1 cellular context compared by ENCODE assay signal in the genomic region with DNA sequence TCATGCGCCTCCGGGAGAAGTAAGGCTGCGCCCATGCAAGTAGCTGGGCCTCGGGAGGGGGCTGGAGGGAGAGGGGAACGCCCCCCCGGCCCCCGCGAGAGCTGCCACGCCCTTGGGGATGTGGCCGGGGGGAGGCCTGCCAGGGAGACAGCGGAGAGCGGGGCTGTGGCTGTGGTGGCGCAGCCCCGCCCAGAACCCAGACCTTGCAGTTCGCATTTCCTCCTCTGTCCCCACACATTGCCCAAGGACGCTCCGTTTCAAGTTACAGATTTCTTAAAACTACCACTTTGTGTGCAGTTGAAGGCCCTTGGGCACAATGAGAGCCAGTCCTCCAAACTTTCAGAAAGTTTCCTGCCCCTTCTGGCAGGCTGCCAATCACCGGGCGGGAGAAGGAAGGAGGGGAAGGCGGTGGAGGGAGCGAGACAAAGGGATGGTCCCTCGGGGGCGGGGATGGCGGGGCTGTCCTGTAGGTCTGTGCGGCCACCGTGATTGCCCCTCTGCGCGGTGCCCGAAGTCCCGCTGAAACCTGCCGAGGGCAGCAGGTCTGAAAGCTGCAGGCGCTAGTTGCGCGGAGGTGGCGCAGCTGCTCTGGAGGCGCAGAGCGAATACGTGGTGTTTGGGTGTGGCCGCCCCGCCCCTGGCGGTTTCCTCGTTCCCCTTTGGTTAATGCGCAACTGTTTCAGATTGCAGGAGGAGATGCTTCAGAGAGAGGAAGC.
TF ChIP-seq lines count a peak whose summit lies in the region.

No MANE protein-coding gene starts in this region.

TF ChIP-seq in K562, 482 proteins besides CTCF, POLR2A, EP300 and RAD21 (continued from another document and continues in another):
- TF ChIP-seq, protein P1, sequence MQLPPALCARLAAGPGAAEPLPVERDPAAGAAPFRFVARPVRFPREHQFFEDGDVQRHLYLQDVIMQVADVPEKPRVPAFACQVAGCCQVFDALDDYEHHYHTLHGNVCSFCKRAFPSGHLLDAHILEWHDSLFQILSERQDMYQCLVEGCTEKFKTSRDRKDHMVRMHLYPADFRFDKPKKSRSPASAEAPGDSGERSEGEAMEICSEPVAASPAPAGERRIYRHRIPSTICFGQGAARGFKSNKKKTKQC (CRISPR knock-in tag; IDR thresholded peaks at IDR 0.05): no peak
- no peak; the same call in 1 of the 2 replicates for TF ChIP-seq CBX1 (IDR thresholded peaks at IDR 0.05; ENCODE audit: low read depth)
- TF ChIP-seq ZNF408 (CRISPR knock-in tag; IDR thresholded peaks at IDR 0.05; ENCODE audit: low read depth): no peak
- TF ChIP-seq KLF6 (CRISPR knock-in tag; IDR thresholded peaks at IDR 0.05; ENCODE audit: borderline replicate concordance): peak; percentile 94
- TF ChIP-seq, protein P2, sequence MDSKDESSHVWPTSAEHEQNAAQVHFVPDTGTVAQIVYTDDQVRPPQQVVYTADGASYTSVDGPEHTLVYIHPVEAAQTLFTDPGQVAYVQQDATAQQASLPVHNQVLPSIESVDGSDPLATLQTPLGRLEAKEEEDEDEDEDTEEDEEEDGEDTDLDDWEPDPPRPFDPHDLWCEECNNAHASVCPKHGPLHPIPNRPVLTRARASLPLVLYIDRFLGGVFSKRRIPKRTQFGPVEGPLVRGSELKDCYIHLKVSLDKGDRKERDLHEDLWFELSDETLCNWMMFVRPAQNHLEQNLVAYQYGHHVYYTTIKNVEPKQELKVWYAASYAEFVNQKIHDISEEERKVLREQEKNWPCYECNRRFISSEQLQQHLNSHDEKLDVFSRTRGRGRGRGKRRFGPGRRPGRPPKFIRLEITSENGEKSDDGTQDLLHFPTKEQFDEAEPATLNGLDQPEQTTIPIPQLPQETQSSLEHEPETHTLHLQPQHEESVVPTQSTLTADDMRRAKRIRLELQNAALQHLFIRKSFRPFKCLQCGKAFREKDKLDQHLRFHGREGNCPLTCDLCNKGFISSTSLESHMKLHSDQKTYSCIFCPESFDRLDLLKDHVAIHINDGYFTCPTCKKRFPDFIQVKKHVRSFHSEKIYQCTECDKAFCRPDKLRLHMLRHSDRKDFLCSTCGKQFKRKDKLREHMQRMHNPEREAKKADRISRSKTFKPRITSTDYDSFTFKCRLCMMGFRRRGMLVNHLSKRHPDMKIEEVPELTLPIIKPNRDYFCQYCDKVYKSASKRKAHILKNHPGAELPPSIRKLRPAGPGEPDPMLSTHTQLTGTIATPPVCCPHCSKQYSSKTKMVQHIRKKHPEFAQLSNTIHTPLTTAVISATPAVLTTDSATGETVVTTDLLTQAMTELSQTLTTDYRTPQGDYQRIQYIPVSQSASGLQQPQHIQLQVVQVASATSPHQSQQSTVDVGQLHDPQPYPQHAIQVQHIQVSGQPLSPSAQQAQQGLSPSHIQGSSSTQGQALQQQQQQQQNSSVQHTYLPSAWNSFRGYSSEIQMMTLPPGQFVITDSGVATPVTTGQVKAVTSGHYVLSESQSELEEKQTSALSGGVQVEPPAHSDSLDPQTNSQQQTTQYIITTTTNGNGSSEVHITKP (IDR thresholded peaks at IDR 0.05; ENCODE audit: partially characterized antibody): peak; percentile 10
- no peak for TF ChIP-seq MTF1 (CRISPR knock-in tag; IDR thresholded peaks at IDR 0.05; ENCODE audit: borderline replicate concordance)
- no peak for TF ChIP-seq EZH2 (IDR thresholded peaks at IDR 0.05; ENCODE audit: borderline replicate concordance, low read depth, low read length)
- TF ChIP-seq SMARCE1 (IDR thresholded peaks at IDR 0.05): no peak
- TF ChIP-seq HNRNPUL1 (IDR thresholded peaks at IDR 0.05; ENCODE audit: low read length): no peak
- peak; percentile 66 for TF ChIP-seq PHF20 (IDR thresholded peaks at IDR 0.05; ENCODE audit: partially characterized antibody)
- TF ChIP-seq, protein P3, sequence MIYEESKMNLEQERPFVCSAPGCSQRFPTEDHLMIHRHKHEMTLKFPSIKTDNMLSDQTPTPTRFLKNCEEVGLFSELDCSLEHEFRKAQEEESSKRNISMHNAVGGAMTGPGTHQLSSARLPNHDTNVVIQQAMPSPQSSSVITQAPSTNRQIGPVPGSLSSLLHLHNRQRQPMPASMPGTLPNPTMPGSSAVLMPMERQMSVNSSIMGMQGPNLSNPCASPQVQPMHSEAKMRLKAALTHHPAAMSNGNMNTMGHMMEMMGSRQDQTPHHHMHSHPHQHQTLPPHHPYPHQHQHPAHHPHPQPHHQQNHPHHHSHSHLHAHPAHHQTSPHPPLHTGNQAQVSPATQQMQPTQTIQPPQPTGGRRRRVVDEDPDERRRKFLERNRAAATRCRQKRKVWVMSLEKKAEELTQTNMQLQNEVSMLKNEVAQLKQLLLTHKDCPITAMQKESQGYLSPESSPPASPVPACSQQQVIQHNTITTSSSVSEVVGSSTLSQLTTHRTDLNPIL (CRISPR knock-in tag; IDR thresholded peaks at IDR 0.05): no peak
- peak; percentile 14; the same call in 1 of the 2 replicates for TF ChIP-seq CEBPG (CRISPR knock-in tag; IDR thresholded peaks at IDR 0.05)
- TF ChIP-seq CEBPG (tag; conservative IDR thresholded peaks at IDR 0.05 in 1 of 2, IDR thresholded peaks at IDR 0.05 in 1 of 2): no peak
- TF ChIP-seq, protein P4, sequence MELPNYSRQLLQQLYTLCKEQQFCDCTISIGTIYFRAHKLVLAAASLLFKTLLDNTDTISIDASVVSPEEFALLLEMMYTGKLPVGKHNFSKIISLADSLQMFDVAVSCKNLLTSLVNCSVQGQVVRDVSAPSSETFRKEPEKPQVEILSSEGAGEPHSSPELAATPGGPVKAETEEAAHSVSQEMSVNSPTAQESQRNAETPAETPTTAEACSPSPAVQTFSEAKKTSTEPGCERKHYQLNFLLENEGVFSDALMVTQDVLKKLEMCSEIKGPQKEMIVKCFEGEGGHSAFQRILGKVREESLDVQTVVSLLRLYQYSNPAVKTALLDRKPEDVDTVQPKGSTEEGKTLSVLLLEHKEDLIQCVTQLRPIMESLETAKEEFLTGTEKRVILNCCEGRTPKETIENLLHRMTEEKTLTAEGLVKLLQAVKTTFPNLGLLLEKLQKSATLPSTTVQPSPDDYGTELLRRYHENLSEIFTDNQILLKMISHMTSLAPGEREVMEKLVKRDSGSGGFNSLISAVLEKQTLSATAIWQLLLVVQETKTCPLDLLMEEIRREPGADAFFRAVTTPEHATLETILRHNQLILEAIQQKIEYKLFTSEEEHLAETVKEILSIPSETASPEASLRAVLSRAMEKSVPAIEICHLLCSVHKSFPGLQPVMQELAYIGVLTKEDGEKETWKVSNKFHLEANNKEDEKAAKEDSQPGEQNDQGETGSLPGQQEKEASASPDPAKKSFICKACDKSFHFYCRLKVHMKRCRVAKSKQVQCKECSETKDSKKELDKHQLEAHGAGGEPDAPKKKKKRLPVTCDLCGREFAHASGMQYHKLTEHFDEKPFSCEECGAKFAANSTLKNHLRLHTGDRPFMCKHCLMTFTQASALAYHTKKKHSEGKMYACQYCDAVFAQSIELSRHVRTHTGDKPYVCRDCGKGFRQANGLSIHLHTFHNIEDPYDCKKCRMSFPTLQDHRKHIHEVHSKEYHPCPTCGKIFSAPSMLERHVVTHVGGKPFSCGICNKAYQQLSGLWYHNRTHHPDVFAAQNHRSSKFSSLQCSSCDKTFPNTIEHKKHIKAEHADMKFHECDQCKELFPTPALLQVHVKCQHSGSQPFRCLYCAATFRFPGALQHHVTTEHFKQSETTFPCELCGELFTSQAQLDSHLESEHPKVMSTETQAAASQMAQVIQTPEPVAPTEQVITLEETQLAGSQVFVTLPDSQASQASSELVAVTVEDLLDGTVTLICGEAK (IDR thresholded peaks at IDR 0.05): no peak
- TF ChIP-seq, protein P4 (CRISPR knock-in tag; IDR thresholded peaks at IDR 0.05): no peak; the same call in 1 of the 2 replicates
- TF ChIP-seq RB1 (IDR thresholded peaks at IDR 0.05; ENCODE audit: low read depth): peak; percentile 28; the same call in 1 of the 2 replicates
- TF ChIP-seq, protein P5, sequence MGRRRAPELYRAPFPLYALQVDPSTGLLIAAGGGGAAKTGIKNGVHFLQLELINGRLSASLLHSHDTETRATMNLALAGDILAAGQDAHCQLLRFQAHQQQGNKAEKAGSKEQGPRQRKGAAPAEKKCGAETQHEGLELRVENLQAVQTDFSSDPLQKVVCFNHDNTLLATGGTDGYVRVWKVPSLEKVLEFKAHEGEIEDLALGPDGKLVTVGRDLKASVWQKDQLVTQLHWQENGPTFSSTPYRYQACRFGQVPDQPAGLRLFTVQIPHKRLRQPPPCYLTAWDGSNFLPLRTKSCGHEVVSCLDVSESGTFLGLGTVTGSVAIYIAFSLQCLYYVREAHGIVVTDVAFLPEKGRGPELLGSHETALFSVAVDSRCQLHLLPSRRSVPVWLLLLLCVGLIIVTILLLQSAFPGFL (CRISPR knock-in tag; IDR thresholded peaks at IDR 0.05): no peak
- TF ChIP-seq, protein P6, sequence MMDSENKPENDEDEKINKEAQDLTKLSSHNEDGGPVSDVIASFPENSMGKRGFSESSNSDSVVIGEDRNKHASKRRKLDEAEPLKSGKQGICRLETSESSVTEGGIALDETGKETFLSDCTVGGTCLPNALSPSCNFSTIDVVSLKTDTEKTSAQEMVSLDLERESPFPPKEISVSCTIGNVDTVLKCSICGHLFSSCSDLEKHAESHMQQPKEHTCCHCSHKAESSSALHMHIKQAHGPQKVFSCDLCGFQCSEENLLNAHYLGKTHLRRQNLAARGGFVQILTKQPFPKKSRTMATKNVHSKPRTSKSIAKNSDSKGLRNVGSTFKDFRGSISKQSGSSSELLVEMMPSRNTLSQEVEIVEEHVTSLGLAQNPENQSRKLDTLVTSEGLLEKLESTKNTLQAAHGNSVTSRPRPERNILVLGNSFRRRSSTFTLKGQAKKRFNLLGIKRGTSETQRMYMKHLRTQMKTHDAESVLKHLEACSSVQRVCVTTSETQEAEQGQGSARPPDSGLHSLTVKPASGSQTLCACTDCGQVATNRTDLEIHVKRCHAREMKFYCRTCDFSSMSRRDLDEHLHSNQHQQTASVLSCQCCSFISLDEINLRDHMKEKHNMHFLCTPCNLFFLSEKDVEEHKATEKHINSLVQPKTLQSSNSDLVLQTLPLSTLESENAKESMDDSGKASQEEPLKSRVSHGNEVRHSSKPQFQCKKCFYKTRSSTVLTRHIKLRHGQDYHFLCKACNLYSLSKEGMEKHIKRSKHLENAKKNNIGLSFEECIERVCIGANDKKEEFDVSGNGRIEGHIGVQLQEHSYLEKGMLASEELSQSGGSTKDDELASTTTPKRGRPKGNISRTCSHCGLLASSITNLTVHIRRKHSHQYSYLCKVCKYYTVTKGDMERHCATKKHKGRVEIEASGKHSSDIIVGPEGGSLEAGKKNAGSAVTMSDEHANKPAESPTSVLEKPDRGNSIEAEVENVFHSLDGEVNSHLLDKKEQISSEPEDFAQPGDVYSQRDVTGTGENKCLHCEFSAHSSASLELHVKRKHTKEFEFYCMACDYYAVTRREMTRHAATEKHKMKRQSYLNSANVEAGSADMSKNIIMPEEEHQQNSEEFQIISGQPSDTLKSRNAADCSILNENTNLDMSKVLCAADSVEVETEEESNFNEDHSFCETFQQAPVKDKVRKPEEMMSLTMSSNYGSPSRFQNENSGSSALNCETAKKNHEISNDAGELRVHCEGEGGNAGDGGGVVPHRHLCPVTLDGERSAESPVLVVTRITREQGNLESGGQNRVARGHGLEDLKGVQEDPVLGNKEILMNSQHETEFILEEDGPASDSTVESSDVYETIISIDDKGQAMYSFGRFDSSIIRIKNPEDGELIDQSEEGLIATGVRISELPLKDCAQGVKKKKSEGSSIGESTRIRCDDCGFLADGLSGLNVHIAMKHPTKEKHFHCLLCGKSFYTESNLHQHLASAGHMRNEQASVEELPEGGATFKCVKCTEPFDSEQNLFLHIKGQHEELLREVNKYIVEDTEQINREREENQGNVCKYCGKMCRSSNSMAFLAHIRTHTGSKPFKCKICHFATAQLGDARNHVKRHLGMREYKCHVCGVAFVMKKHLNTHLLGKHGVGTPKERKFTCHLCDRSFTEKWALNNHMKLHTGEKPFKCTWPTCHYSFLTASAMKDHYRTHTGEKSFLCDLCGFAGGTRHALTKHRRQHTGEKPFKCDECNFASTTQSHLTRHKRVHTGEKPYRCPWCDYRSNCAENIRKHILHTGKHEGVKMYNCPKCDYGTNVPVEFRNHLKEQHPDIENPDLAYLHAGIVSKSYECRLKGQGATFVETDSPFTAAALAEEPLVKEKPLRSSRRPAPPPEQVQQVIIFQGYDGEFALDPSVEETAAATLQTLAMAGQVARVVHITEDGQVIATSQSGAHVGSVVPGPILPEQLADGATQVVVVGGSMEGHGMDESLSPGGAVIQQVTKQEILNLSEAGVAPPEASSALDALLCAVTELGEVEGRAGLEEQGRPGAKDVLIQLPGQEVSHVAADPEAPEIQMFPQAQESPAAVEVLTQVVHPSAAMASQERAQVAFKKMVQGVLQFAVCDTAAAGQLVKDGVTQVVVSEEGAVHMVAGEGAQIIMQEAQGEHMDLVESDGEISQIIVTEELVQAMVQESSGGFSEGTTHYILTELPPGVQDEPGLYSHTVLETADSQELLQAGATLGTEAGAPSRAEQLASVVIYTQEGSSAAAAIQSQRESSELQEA (IDR thresholded peaks at IDR 0.05; ENCODE audit: low read depth): no peak
